ENCODE assay signal across 26 cellular contexts in the genomic region with DNA sequence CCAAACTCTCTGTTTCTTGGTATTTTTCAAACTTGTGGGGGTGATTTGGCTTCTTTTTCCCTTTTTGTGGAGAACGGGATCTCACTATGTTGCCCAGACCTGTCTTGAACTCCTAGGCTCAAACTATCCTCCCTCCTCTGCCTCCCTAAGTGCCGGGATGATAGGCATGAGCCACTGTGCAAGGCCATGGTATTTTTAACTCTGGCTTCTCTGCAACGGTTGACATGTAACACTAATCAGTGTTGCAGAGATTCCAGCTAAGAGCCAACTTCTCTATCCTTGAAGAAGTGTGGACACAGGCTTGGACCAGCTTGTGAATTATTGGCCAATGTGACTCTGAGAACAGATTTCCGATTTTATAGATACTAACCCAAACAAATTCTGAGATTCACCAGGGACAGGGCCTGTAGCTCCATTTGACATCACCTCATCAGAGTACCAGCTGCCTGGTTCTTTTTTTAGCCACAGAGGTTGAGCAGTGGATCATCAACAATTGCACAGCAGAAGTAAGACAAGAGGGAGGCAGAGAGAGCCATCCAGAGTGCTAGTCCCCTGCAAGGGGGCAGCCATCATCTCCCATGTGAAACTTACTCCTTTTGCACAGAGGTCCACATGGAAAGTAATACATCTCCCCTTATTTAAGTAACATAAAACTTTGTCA.
"Had no signal": no experiment of that assay in that cellular context is flagged by ENCODE, and none has a peak within 500 bp of the region (broad histone marks: within the 10 kb centered on the region; RNA-seq: fewer than 3 reads in every experiment).

No MANE protein-coding gene starts in this region.

- H3K4me1 ChIP-seq: colonic mucosa, gastrocnemius medialis, stomach, thyroid gland had no signal

- DNase-seq: colonic mucosa; effector CD8-positive, alpha-beta T cell; endodermal cell; foreskin fibroblast; gastrocnemius medialis; head of caudate nucleus; hippocampal formation; left colon; mesenchymal stem cell; midbrain; naive thymus-derived CD8-positive, alpha-beta T cell; nephron progenitor cell; nucleus accumbens; retina; stimulated activated CD4-positive, alpha-beta T cell treated with anti-CD3 and anti-CD28 coated beads, Interleukin-2, amount 100 ng/mL, for 24 hours; stimulated activated CD4-positive, alpha-beta T cell treated with anti-CD3 and anti-CD28 coated beads, Interleukin-4, amount 100 ng/mL, for 24 hours; stimulated activated naive CD4-positive, alpha-beta T cell treated with Interleukin-2 at 50 U/mL for 16 hours; stomach; thyroid gland; trophoblast cell had no signal

- ATAC-seq: esophagus mucosa; gastrocnemius medialis; left colon; naive thymus-derived CD8-positive, alpha-beta T cell; sciatic nerve; stimulated activated effector memory CD8-positive, alpha-beta T cell treated with anti-CD3 and anti-CD28 coated beads, Interleukin-12 subunit alpha, Interleukin-12 subunit beta, amount 100 ng/mL, for 72 hours had no signal

- H3K4me3 Mint-ChIP-seq: central memory CD8-positive, alpha-beta T cell; dendritic cell treated with granulocyte-macrophage colony-stimulating factor and Interleukin-4, amounts not matched to agents 40 ng/mL and 50 ng/mL, for 4 days; endodermal cell; naive thymus-derived CD8-positive, alpha-beta T cell; nephron progenitor cell; stimulated activated effector memory CD8-positive, alpha-beta T cell treated with anti-CD3 and anti-CD28 coated beads, Interleukin-12 subunit alpha, Interleukin-12 subunit beta, amount 100 ng/mL, for 72 hours had no signal

- H3K4me1 Mint-ChIP-seq: central memory CD8-positive, alpha-beta T cell; naive thymus-derived CD8-positive, alpha-beta T cell; nephron progenitor cell; stimulated activated effector memory CD8-positive, alpha-beta T cell treated with anti-CD3 and anti-CD28 coated beads, Interleukin-12 subunit alpha, Interleukin-12 subunit beta, amount 100 ng/mL, for 72 hours had no signal

- H3K27ac ChIP-seq: colonic mucosa, epithelial cell of prostate, gastrocnemius medialis, stomach, thyroid gland had no signal

- H3K36me3 ChIP-seq: colonic mucosa, gastrocnemius medialis, stomach, thyroid gland had no signal

- H3K9me3 ChIP-seq: colonic mucosa, gastrocnemius medialis, stomach, thyroid gland had no signal

- H3K4me3 ChIP-seq: colonic mucosa, gastrocnemius medialis, stomach, thyroid gland had no signal

- H3K9me3 Mint-ChIP-seq: dendritic cell treated with granulocyte-macrophage colony-stimulating factor and Interleukin-4, amounts not matched to agents 40 ng/mL and 50 ng/mL, for 4 days had no signal

- H3K27ac Mint-ChIP-seq: dendritic cell treated with granulocyte-macrophage colony-stimulating factor and Interleukin-4, amounts not matched to agents 40 ng/mL and 50 ng/mL, for 4 days; endodermal cell; naive thymus-derived CD8-positive, alpha-beta T cell; nephron progenitor cell; stimulated activated effector memory CD8-positive, alpha-beta T cell treated with anti-CD3 and anti-CD28 coated beads, Interleukin-12 subunit alpha, Interleukin-12 subunit beta, amount 100 ng/mL, for 72 hours had no signal

- H3K36me3 Mint-ChIP-seq: naive thymus-derived CD8-positive, alpha-beta T cell; stimulated activated effector memory CD8-positive, alpha-beta T cell treated with anti-CD3 and anti-CD28 coated beads, Interleukin-12 subunit alpha, Interleukin-12 subunit beta, amount 100 ng/mL, for 72 hours had no signal

- H3K27me3 Mint-ChIP-seq: central memory CD8-positive, alpha-beta T cell; dendritic cell treated with granulocyte-macrophage colony-stimulating factor and Interleukin-4, amounts not matched to agents 40 ng/mL and 50 ng/mL, for 4 days; naive thymus-derived CD8-positive, alpha-beta T cell had no signal

- H3K27me3 ChIP-seq: colonic mucosa, gastrocnemius medialis, stomach, thyroid gland had no signal
